In the genomic region with DNA sequence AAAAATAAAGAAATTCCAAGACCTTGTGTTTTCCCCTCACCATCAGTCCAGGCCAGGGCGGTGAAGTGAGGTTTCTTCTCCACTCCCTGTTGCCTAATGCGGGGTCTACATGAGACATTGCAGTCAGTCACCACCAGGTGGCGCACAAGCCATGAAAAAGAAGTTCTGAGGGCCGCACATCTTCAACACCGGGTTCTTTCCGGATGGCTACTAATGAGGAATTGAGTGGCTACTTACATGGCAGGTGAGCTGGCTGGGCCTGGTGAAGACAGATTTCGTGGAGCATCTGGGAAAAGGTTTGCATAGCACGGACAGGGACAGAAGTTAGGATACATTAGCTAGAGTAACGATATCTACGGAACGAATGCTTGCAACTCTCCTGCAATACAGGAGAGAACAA, we compare ENCODE assay signal across 9 cellular contexts. TPM values are rescaled to one million over a fixed set of nuclear protein-coding genes. Genes with fewer than 3 reads are reported as not detected.
DNase-seq lines count a peak whose midpoint lies in the region; ATAC-seq and TF ChIP-seq lines count a peak whose summit lies in the region.
"Had no signal": no experiment of that assay in that cellular context is flagged by ENCODE, and none has a peak within 500 bp of the region (broad histone marks: within the 10 kb centered on the region; RNA-seq: fewer than 3 reads in every experiment).

No MANE protein-coding gene starts in this region.

- no peaks in the 10 kb centered on the region for H3K9me2 ChIP-seq in Loucy (replicated peaks; ENCODE audit: low read depth, low read length)

- H3K36me3 Mint-ChIP-seq in neural crest cell (ENCODE audit: low read depth) = no peaks in the 10 kb centered on the region
- H3K36me3 Mint-ChIP-seq: activated naive CD8-positive, alpha-beta T cell had no signal

- H2AFZ ChIP-seq in Loucy (ENCODE audit: low read length) = 0 out of 2 replicates have a peak overlapping the region, but pooled peaks have one; percentile 7

- H3K36me3 ChIP-seq in Loucy (ENCODE audit: insufficient read depth, low read length) = no peaks in the 10 kb centered on the region

- H4K20me1 ChIP-seq in Loucy (ENCODE audit: insufficient read depth, low read length, poor library complexity, severe bottlenecking) = no peaks in the 10 kb centered on the region

- TF ChIP-seq CTCF in Loucy (conservative IDR thresholded peaks at IDR 0.05; ENCODE audit: low read length) (peak; percentile 94), fibroblast of mammary gland (conservative IDR thresholded peaks at IDR 0.05; ENCODE audit: control insufficient read depth, insufficient read depth, low read depth, low read length) (peak; percentile 87), neural crest cell (conservative IDR thresholded peaks at IDR 0.05) (peak; percentile 94)

- peaks cover 39% of the 10 kb centered on the region for H3K4me1 ChIP-seq in Loucy (ENCODE audit: insufficient read depth, low read length, poor library complexity, severe bottlenecking)

- no peak overlapping the region for H3K4me2 ChIP-seq in Loucy (ENCODE audit: low read depth, low read length, poor library complexity, severe bottlenecking)

- peaks cover 6% of the 10 kb centered on the region; the same call in 1 of the 2 replicates for H3F3A ChIP-seq in Loucy (ENCODE audit: low read depth)

- H3K4me1 Mint-ChIP-seq in neural crest cell = peaks cover 10% of the 10 kb centered on the region

- H3K4me3 ChIP-seq in Loucy (ENCODE audit: low read length, poor library complexity, severe bottlenecking) = no peak overlapping the region
- no peak overlapping the region for H3K4me3 ChIP-seq in fibroblast of mammary gland (ENCODE audit: control insufficient read depth, low read depth, low read length)

- ATAC-seq in HG03108 (IDR thresholded peaks at IDR 0.05; ENCODE audit: unreplicated experiment) = no peak

- H3K79me2 ChIP-seq in Loucy (ENCODE audit: insufficient read depth, low read length) = no peaks in the 10 kb centered on the region

- no peak overlapping the region for H3K27ac ChIP-seq in substantia nigra (ENCODE audit: low read depth, low read length, poor library complexity, severe bottlenecking)

- H3K27ac Mint-ChIP-seq in neural crest cell (ENCODE audit: unreplicated experiment) = no peak overlapping the region
- H3K27ac Mint-ChIP-seq: activated naive CD8-positive, alpha-beta T cell had no signal

- no peak overlapping the region for H3K9ac ChIP-seq in Loucy (ENCODE audit: low read depth, low read length, poor library complexity, severe bottlenecking)

- no peaks in the 10 kb centered on the region for H3K9me3 ChIP-seq in Loucy (ENCODE audit: insufficient read depth, low read depth, low read length)

- DNase-seq in DMS79 treated with DMSO at 0.1 percent for 48 hours (lab: John Stamatoyannopoulos, UW) (peak; percentile 86), RPMI7951 (ENCODE audit: low read depth) (peak; percentile 70), activated T-helper 1 cell treated with Interleukin-2 at 50 U/mL for 16 hours (ENCODE audit: low read depth) (peak; percentile 71), fibroblast of mammary gland (ENCODE audit: low read depth) (peak; percentile 75), neural crest cell (ENCODE audit: low read depth, low spot score) (peak; percentile 88), substantia nigra (lab: John Stamatoyannopoulos, UW) (peak in 45 of 49 donors; percentile 4 to 84 (median 57))

- H3K9me3 Mint-ChIP-seq in neural crest cell = no peaks in the 10 kb centered on the region

- no peaks in the 10 kb centered on the region for H3K27me3 ChIP-seq in Loucy (ENCODE audit: insufficient read depth, low read length, poor library complexity, severe bottlenecking)

- no peak overlapping the region for H3K4me3 Mint-ChIP-seq in neural crest cell
- H3K4me3 Mint-ChIP-seq: activated naive CD8-positive, alpha-beta T cell had no signal

- H3K27me3 Mint-ChIP-seq in neural crest cell (ENCODE audit: low read depth) = peaks cover 63% of the 10 kb centered on the region

RNA-seq across cellular contexts. Expression of a gene that starts 15.8 kb away (rescaled TPM):
- 1,017 and 1,277 TPM in 2 replicates for total RNA-seq in RPMI7951 (2014; rRNA removed; shearing (Covaris generic))
- total RNA-seq in neural crest cell = 41.6 and 44.7 TPM in 2 replicates

RNA-seq across cellular contexts. Expression of a gene that starts 36.3 kb away (rescaled TPM):
- not detected in 2 replicates for total RNA-seq in RPMI7951 (2014; rRNA removed; shearing (Covaris generic))
- not detected in 2 replicates for total RNA-seq in neural crest cell

RNA-seq across cellular contexts. Expression of a gene that starts 58.9 kb away (rescaled TPM):
- total RNA-seq in RPMI7951 (2014; rRNA removed; shearing (Covaris generic)) = 165 and 220 TPM in 2 replicates
- 44.8 and 65.6 TPM in 2 replicates for total RNA-seq in neural crest cell

Comparison
In these comparisons a context has a peak if more than half of its experiments do, and no peak if none do; other contexts are left out.
1. RNA of a gene that starts 15.8 kb away (total RNA-seq): 1,017 to 1,277 TPM in RPMI7951; 41.6 to 44.7 TPM in neural crest cell; every median in the first group is over 10 times any median in the second.
2. Peak in every context shown above with its lines, with median percentiles within 50 percentile points of each other: DNase-seq and CTCF ChIP-seq.